ENCODE assay signal across 13 cellular contexts in genomic region chr21:32370971-32371766, GRCh38. TPM values are rescaled to one million over a fixed set of nuclear protein-coding genes. Genes with fewer than 3 reads are reported as not detected.
DNase-seq lines count a peak whose midpoint lies in the region; ATAC-seq and TF ChIP-seq lines count a peak whose summit lies in the region.
"Had no signal": no experiment of that assay in that cellular context is flagged by ENCODE, and none has a peak within 500 bp of the region (broad histone marks: within the 10 kb centered on the region; RNA-seq: fewer than 3 reads in every experiment).

No MANE protein-coding gene starts in this region.

- peaks cover 20% of the 10 kb centered on the region for H3K4me1 ChIP-seq in PC-3 (ENCODE audit: insufficient read depth, low read length)
- H3K4me1 ChIP-seq: pancreas had no signal

- BruUV-seq in PC-3 (replicated peaks; lab: Mats Ljungman, UMichigan), result TSS peak; percentile 27

- no peak overlapping the region for H3K4me3 ChIP-seq in PC-3 (ENCODE audit: low read length)
- H3K4me3 ChIP-seq in fibroblast of villous mesenchyme (ENCODE audit: low read depth, low read length), result no peak overlapping the region
- H3K4me3 ChIP-seq: pancreas had no signal

- H3K4me1 Mint-ChIP-seq in stimulated activated naive CD8-positive, alpha-beta T cell treated with anti-CD3 and anti-CD28 coated beads, Interleukin-15, amount 100 ng/mL, for 72 hours, result peaks cover 16% of the 10 kb centered on the region
- H3K4me1 Mint-ChIP-seq: H9 had no signal

- peak overlapping the region; percentile 56 for H3K9ac ChIP-seq in PC-3 (ENCODE audit: low read length)
- H3K9ac ChIP-seq: KMS-11 had no signal

- H3K79me2 ChIP-seq in PC-3 (ENCODE audit: low read length), result peaks cover 22% of the 10 kb centered on the region

- intact Hi-C loops in PC-3 (cut with micrococcal nuclease) (no loop called here), head of caudate nucleus (cut with DNase I) (loop anchor here (10.0 kb wide), 1 partner anchor 66 kb away; no protein-coding TSS in a partner anchor)

- no peak for TF ChIP-seq CTCF in PC-3 (conservative IDR thresholded peaks at IDR 0.05; ENCODE audit: low read depth, low read length)
- no peak for TF ChIP-seq CTCF in fibroblast of villous mesenchyme (IDR thresholded peaks at IDR 0.05; ENCODE audit: insufficient read depth, low read depth, low read length)

- ATAC-seq in PC-3 (no peak), GM21381 (IDR thresholded peaks at IDR 0.05; ENCODE audit: unreplicated experiment) (no peak)
- ATAC-seq in stimulated activated naive CD8-positive, alpha-beta T cell treated with anti-CD3 and anti-CD28 coated beads, Interleukin-15, amount 100 ng/mL, for 72 hours, result no peak

- DNase-seq in PC-3, result no peak
- peak; percentile 76 for DNase-seq in fibroblast of villous mesenchyme (ENCODE audit: low read depth)
- no peak for DNase-seq in stimulated activated naive CD8-positive, alpha-beta T cell treated with anti-CD3 and anti-CD28 coated beads, Interleukin-15, amount 100 ng/mL, for 72 hours
- no peak for DNase-seq in SKM-1 treated with dmso at 0.1 percent for 144 hours (lab: John Stamatoyannopoulos, UW; ENCODE audit: unreplicated experiment)
- DNase-seq in HUDEP-2 (lab: John Stamatoyannopoulos, UW; ENCODE audit: unreplicated experiment in 76 of 76), result no peak
- DNase-seq in head of caudate nucleus, result no peak
- DNase-seq: H9, NCI-H446, pancreas had no signal

- H3K27me3 ChIP-seq in PC-3 (ENCODE audit: low read length), result no peaks in the 10 kb centered on the region
- H3K27me3 ChIP-seq: pancreas had no signal

- no peaks in the 10 kb centered on the region for H3F3A ChIP-seq in PC-3 (ENCODE audit: low read length, unreplicated experiment)

- no peaks in the 10 kb centered on the region for H3K27me3 Mint-ChIP-seq in stimulated activated naive CD8-positive, alpha-beta T cell treated with anti-CD3 and anti-CD28 coated beads, Interleukin-15, amount 100 ng/mL, for 72 hours
- H3K27me3 Mint-ChIP-seq: activated naive CD8-positive, alpha-beta T cell had no signal

- no peaks in the 10 kb centered on the region for H3K9me3 Mint-ChIP-seq in stimulated activated naive CD8-positive, alpha-beta T cell treated with anti-CD3 and anti-CD28 coated beads, Interleukin-15, amount 100 ng/mL, for 72 hours
- H3K9me3 Mint-ChIP-seq: H9 had no signal

- H3K4me2 ChIP-seq in PC-3 (ENCODE audit: low read length), result peak overlapping the region; percentile 22; the same call in 1 of the 2 replicates
- H3K4me2 ChIP-seq: KMS-11 had no signal

- POLR2A ChIA-PET in PC-3 (lab: Charles Lee; ENCODE audit: unreplicated experiment), result interaction anchor here (0.8 kb wide), 1 partner anchor 13 kb away, joined by 15 read pairs; no protein-coding TSS in a partner anchor

- no peak overlapping the region for H2AFZ ChIP-seq in PC-3 (ENCODE audit: low read length)

- no peaks in the 10 kb centered on the region for H4K20me1 ChIP-seq in PC-3 (ENCODE audit: low read length)

- H3K27ac ChIP-seq in PC-3 (ENCODE audit: low read length), result peak overlapping the region; percentile 83
- H3K27ac ChIP-seq in angular gyrus (ENCODE audit: low read depth, low read length), result peak overlapping the region; percentile 8
- H3K27ac ChIP-seq: KMS-11 had no signal

- no peaks in the 10 kb centered on the region for H3K9me3 ChIP-seq in PC-3 (ENCODE audit: low read length)
- H3K9me3 ChIP-seq: pancreas had no signal

- H3K27ac Mint-ChIP-seq in stimulated activated naive CD8-positive, alpha-beta T cell treated with anti-CD3 and anti-CD28 coated beads, Interleukin-15, amount 100 ng/mL, for 72 hours, result peak overlapping the region; percentile 77 to 97
- H3K27ac Mint-ChIP-seq: activated naive CD8-positive, alpha-beta T cell had no signal

- CTCF ChIA-PET in PC-3 (lab: Charles Lee), result interaction anchor here (2.1 kb wide), 1 partner anchor 230 kb away, joined by 14 read pairs; no protein-coding TSS in a partner anchor

- peak overlapping the region in 1 of 2 donors; percentile 10 for H3K4me3 Mint-ChIP-seq in stimulated activated naive CD8-positive, alpha-beta T cell treated with anti-CD3 and anti-CD28 coated beads, Interleukin-15, amount 100 ng/mL, for 72 hours
- H3K4me3 Mint-ChIP-seq: activated naive CD8-positive, alpha-beta T cell; H9 had no signal

- H3K36me3 ChIP-seq in PC-3 (ENCODE audit: low read depth, low read length), result peaks cover 72% of the 10 kb centered on the region

- H3K9me2 ChIP-seq in PC-3 (replicated peaks; ENCODE audit: low read length), result no peaks in the 10 kb centered on the region

RNA-seq across cellular contexts. Expression of gene URB1, which starts 21.6 kb away (rescaled TPM):
- total RNA-seq in PC-3 (2014; rRNA removed), result 27.8 and 36.3 TPM in 2 replicates
- 17.4 and 37.1 TPM in 2 replicates for total RNA-seq in fibroblast of villous mesenchyme

RNA-seq across cellular contexts. Expression of gene EVA1C, which starts 41.3 kb away (rescaled TPM):
- total RNA-seq in PC-3 (2014; rRNA removed), result 16.1 and 17.5 TPM in 2 replicates
- 8.4 and 10.8 TPM in 2 replicates for total RNA-seq in fibroblast of villous mesenchyme
